In genomic region chr3:45104715-45105711, GRCh38 we compare ENCODE assay signal across 10 cellular contexts. TPM values are rescaled to one million over a fixed set of nuclear protein-coding genes. Genes with fewer than 3 reads are reported as not detected.
DNase-seq lines count a peak whose midpoint lies in the region; ATAC-seq and TF ChIP-seq lines count a peak whose summit lies in the region.
"Had no signal": no experiment of that assay in that cellular context is flagged by ENCODE, and none has a peak within 500 bp of the region (broad histone marks: within the 10 kb centered on the region; RNA-seq: fewer than 3 reads in every experiment).

No MANE protein-coding gene starts in this region.

- no peak overlapping the region for H3K9ac ChIP-seq in DND-41 (ENCODE audit: low read depth, low read length)

- H3K4me3 Mint-ChIP-seq in T-helper 17 cell: peak overlapping the region; percentile 64

- H2AFZ ChIP-seq in DND-41 (ENCODE audit: low read depth, low read length): no peak overlapping the region

- DNase-seq in AG04450 (ENCODE audit: low read depth, low spot score): peak; percentile 44
- DNase-seq in DND-41: no peak
- no peak for DNase-seq in T-helper 17 cell
- DNase-seq in fibroblast of peridontal ligament (ENCODE audit: extremely low read depth): peak; percentile 71
- DNase-seq in dedifferentiated amniotic fluid mesenchymal stem cell (ENCODE audit: extremely low spot score): no peak
- DNase-seq in NCI-H1092 (lab: John Stamatoyannopoulos, UW): no peak
- DNase-seq: NCI-H1694 treated with DMSO at 0.1 percent for 48 hours had no signal

- POLR2A ChIA-PET in AG04450 (lab: Yijun Ruan, JAX): interaction anchor here (1.0 to 1.1 kb wide), 2 partner anchors 18 to 33 kb away, joined by 4 read pairs; no protein-coding TSS in a partner anchor

- peaks cover 10% of the 10 kb centered on the region for H3K27me3 Mint-ChIP-seq in T-helper 17 cell

- H3K27me3 ChIP-seq in AG04450 (ENCODE audit: control insufficient read depth, insufficient read depth, low read length) (no peaks in the 10 kb centered on the region), DND-41 (ENCODE audit: insufficient read depth, low read length, poor library complexity) (peaks cover 12% of the 10 kb centered on the region)

- ATAC-seq in DND-41 (ENCODE audit: insufficient read depth, low read depth): peak; percentile 22
- peak; percentile 3 for ATAC-seq in T-helper 17 cell
- ATAC-seq in HG03378 (IDR thresholded peaks at IDR 0.05; ENCODE audit: unreplicated experiment): no peak
- no peak for ATAC-seq in GM19324 (IDR thresholded peaks at IDR 0.05; ENCODE audit: low FRiP score, unreplicated experiment)
- ATAC-seq: esophagus mucosa had no signal

- no peaks in the 10 kb centered on the region for H3K36me3 ChIP-seq in DND-41 (ENCODE audit: insufficient read depth, low read length)

- peaks cover 52% of the 10 kb centered on the region for H3K4me1 ChIP-seq in DND-41 (ENCODE audit: insufficient read depth, low read length)

- H3K4me2 ChIP-seq in DND-41 (ENCODE audit: insufficient read depth, low read length): peak overlapping the region; percentile 38

- H3K4me1 Mint-ChIP-seq in T-helper 17 cell: peaks cover 45% of the 10 kb centered on the region

- H3K27ac ChIP-seq in AG04450 (ENCODE audit: low read depth, low read length): peak overlapping the region; percentile 85
- H3K27ac ChIP-seq in DND-41 (ENCODE audit: low read length): peak overlapping the region; percentile 73

- TF ChIP-seq CTCF in AG04450 (IDR thresholded peaks at IDR 0.05; ENCODE audit: low read depth, low read length): no peak
- TF ChIP-seq CTCF in DND-41 (IDR thresholded peaks at IDR 0.05; ENCODE audit: borderline replicate concordance, extremely low read depth, low read length, poor library complexity, severe bottlenecking): no peak

- H3K27ac Mint-ChIP-seq in T-helper 17 cell: peak overlapping the region; percentile 59

- H3K79me2 ChIP-seq in DND-41 (ENCODE audit: insufficient read depth, low read length): no peaks in the 10 kb centered on the region

- H3K36me3 Mint-ChIP-seq in T-helper 17 cell (ENCODE audit: low read depth): peaks cover 2% of the 10 kb centered on the region

- H4K20me1 ChIP-seq in DND-41 (ENCODE audit: insufficient read depth, low read length): peaks cover 5% of the 10 kb centered on the region; the same call in 1 of the 2 replicates

- H3K9me3 ChIP-seq in AG04450 (ENCODE audit: control insufficient read depth, insufficient read depth, low read length) (no peaks in the 10 kb centered on the region), DND-41 (ENCODE audit: insufficient read depth, low read length, severe bottlenecking) (no peaks in the 10 kb centered on the region), T-helper 17 cell (ENCODE audit: control insufficient read depth, low read length, poor library complexity, severe bottlenecking) (no peaks in the 10 kb centered on the region)

- H3K4me3 ChIP-seq in AG04450 (ENCODE audit: low read depth, low read length) (no peak overlapping the region), DND-41 (ENCODE audit: low read depth in 1 of 2, low read length in 2 of 2) (no peak overlapping the region)

- CTCF ChIA-PET in AG04450 (lab: Charles Lee): interaction anchor here (1.1 kb wide), 1 partner anchor 395 kb away, joined by 4 read pairs; no protein-coding TSS in a partner anchor

RNA-seq across cellular contexts. Expression of gene CDCP1, which starts 41.2 kb away (rescaled TPM):
- polyA plus RNA-seq in AG04450 (2011; rRNA removed): 13.6 and 17.8 TPM in 2 replicates
- 19.8 and 26.1 TPM in 2 replicates for polyA minus RNA-seq in AG04450 (2011; rRNA and poly(A)+ RNA removed)
- under 1 TPM; 0.31 to 0.32 TPM for total RNA-seq in T-helper 17 cell

Comparison
In these comparisons a context has a peak if more than half of its experiments do, and no peak if none do; other contexts are left out.
1. DNase-seq: peak in AG04450 (single experiment) and fibroblast of peridontal ligament (single experiment); none in DND-41 (single experiment), T-helper 17 cell (0 of 3), dedifferentiated amniotic fluid mesenchymal stem cell (single experiment) and NCI-H1092 (single experiment).
2. ATAC-seq: peak in DND-41 (single experiment) and T-helper 17 cell (single experiment); none in HG03378 (single experiment) and GM19324 (single experiment).